In the genomic region with DNA sequence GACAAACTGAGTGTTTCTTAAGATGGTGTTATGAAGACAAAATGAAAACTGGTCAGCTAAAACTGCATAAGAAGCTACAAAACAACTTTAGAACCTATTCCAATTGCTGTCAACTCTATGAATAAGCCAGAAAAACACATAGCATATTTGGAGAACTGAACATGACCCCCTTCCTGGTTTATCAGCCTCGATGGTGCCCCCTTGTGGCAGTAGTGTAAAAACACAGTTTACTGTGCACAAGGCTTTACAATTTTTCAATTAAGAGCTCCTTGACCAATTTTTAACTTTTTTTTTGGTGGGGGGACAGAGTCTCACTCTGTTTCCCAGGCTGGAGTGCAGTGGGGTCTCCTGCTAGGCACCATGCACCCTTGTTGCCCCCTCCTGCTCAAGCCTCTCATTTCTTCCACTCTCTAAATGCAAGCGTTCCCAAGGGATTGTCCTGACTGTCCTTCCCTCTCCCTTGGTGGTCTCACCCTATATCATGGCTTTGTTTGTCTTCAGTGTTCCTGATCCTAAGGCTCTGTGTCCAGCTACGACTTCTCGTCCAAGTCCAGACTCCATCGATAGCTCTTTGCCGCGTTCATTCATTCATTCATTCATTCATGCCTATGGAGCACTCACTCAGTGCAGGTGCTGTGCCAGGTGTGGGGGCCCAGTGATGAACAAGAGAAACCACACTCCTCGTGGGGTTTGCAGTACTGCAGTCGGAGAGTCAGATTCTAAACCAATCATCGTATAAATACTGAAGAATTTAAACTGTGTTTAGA, we compare ENCODE assay signal across 8 cellular contexts. TPM values are rescaled to one million over a fixed set of nuclear protein-coding genes. Genes with fewer than 3 reads are reported as not detected.
DNase-seq lines count a peak whose midpoint lies in the region; ATAC-seq and TF ChIP-seq lines count a peak whose summit lies in the region.

No MANE protein-coding gene starts in this region.

- H3K4me3 ChIP-seq in heart right ventricle (no peak overlapping the region), skeletal muscle tissue (ENCODE audit: low read length in 3 of 3) (peak overlapping the region in 2 of 3 donors; percentile 10 to 11)

- DNase-seq in EL (peak; percentile 79), NCI-H1048 (lab: John Stamatoyannopoulos, UW) (peak; percentile 48), SKM-1 treated with dmso at 0.1 percent for 144 hours (lab: John Stamatoyannopoulos, UW; ENCODE audit: unreplicated experiment) (peak; percentile 72), heart right ventricle (peak in 1 of 2 donors; percentile 73)
- DNase-seq in activated naive CD4-positive, alpha-beta T cell treated with anti-CD3 and anti-CD28 coated beads, Interleukin-2, amount 50 U/mL, for 16 hours, result peak; percentile 74

- H3K9me3 ChIP-seq in heart right ventricle (no peaks in the 10 kb centered on the region), skeletal muscle tissue (ENCODE audit: control insufficient read depth in 3 of 3, low read length in 3 of 3) (no peaks in the 10 kb centered on the region)

- TF ChIP-seq CTCF in heart right ventricle (IDR thresholded peaks at IDR 0.05), result peak; percentile 78 to 87 (median 83)

- H3K4me1 ChIP-seq in heart right ventricle, result peaks cover 4 to 48% (median 34%) of the 10 kb centered on the region in 9 donors
- peaks cover 25 to 28% (median 28%) of the 10 kb centered on the region in 3 donors for H3K4me1 ChIP-seq in skeletal muscle tissue (ENCODE audit: control insufficient read depth in 3 of 3, insufficient read depth in 3 of 3, low read length in 3 of 3)

- peak in 5 of 8 donors; percentile 9 to 53 (median 39) for ATAC-seq in heart right ventricle
- ATAC-seq in HG02852 (IDR thresholded peaks at IDR 0.05; ENCODE audit: unreplicated experiment), result no peak
- no peak for ATAC-seq in GM18498 (IDR thresholded peaks at IDR 0.05; ENCODE audit: unreplicated experiment)

- WGBS in heart right ventricle, 2 donors, result 54 to 56% methylated on average over 10 of the region's 10 CpGs

- peak overlapping the region in 2 of 3 donors; percentile 9 to 57 for H3K9ac ChIP-seq in skeletal muscle tissue (ENCODE audit: low read depth in 1 of 3, low read length in 3 of 3)

- H3K27ac ChIP-seq in heart right ventricle, result peak overlapping the region in 3 of 10 donors; percentile 45 to 62 (median 47)
- peak overlapping the region; percentile 94 for H3K27ac ChIP-seq in skeletal muscle tissue (ENCODE audit: low read depth, low read length)

- H3K27me3 ChIP-seq in heart right ventricle, result no peaks in the 10 kb centered on the region
- H3K27me3 ChIP-seq in skeletal muscle tissue (ENCODE audit: control insufficient read depth in 3 of 3, insufficient read depth in 3 of 3, low read length in 3 of 3), result no peaks in the 10 kb centered on the region

- H3K36me3 ChIP-seq in heart right ventricle (peaks cover 0 to 46% (median 34%) of the 10 kb centered on the region in 9 donors), skeletal muscle tissue (ENCODE audit: control insufficient read depth in 3 of 3, insufficient read depth in 3 of 3, low read length in 3 of 3) (peaks cover 30 to 38% (median 37%) of the 10 kb centered on the region in 3 donors)

- intact Hi-C loops in heart right ventricle (cut with DNase I), result no loop called here

RNA-seq across cellular contexts. Expression of gene EIF1, which starts 7.5 kb away (rescaled TPM):
- total RNA-seq in heart right ventricle (1,000 to 10,000 TPM; 1,115 to 1,330 (median 1,284) TPM), skeletal muscle tissue (100 TPM)
- polyA plus RNA-seq in heart right ventricle, result 1,000 to 10,000 TPM in 1 of 2 donors, 100 to 1,000 TPM in 1; 551 to 1,123 TPM

RNA-seq across cellular contexts. Expression of gene GAST, which starts 16.0 kb away (rescaled TPM):
- total RNA-seq in heart right ventricle (not detected), skeletal muscle tissue (not detected)
- not detected for polyA plus RNA-seq in heart right ventricle

RNA-seq across cellular contexts. Expression of gene HAP1, which starts 38.3 kb away (rescaled TPM):
- total RNA-seq in heart right ventricle, result under 1 TPM in 1 of 10 donors, not detected in 9; 0.18 TPM
- polyA plus RNA-seq in heart right ventricle, result under 1 TPM in 1 of 2 donors, not detected in 1; 0.03 TPM
- not detected for total RNA-seq in skeletal muscle tissue

Comparison
In these comparisons a context has a peak if more than half of its experiments do, and no peak if none do; other contexts are left out.
1. ATAC-seq: peak in heart right ventricle (5 of 8); none in HG02852 (single experiment) and GM18498 (single experiment).
2. H3K4me3 ChIP-seq: peak in skeletal muscle tissue (2 of 3); none in heart right ventricle (0 of 10).
3. RNA of gene EIF1, which starts 7.5 kb away (total RNA-seq): 1,115 to 1,330 TPM in heart right ventricle; 100 TPM in skeletal muscle tissue (single experiment); every median in the first group is over 10 times any median in the second.